Comparison of ENCODE assay signal across 21 cellular contexts in the genomic region with DNA sequence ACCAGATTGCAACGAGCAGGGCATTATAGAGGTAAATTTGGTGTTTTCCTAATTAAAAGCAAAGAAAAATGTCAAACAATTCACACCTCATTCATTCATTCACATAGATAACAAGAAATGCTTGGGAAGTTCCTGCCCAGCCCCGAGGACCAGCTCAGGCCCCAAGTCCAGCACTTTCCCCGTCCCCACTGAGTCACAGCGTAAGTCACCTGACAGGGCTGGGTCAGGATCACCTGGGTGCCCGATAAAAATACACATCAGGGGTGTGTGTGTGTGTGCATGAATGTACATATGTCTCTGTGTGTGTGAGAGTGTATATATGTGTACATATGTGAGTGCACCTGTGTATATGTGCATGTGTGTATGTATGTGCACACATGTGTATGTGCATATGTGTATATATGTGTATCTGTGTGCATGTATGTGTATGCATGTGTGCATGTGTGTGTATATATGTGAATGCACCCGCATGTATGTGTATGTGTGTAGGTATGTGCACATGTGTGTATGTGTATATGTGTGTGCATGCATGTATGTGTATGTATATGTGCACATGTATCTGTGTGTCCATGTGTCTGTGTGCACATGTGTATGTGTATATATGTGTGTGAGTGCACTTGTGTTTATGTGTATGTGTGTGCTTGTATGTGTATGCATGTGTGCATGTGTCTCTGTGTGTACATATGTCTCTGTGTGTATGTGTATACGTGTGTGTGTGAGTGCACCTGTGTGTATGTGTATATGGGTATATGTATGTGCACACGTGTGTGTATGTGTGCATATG. TPM values are rescaled to one million over a fixed set of nuclear protein-coding genes. Genes with fewer than 3 reads are reported as not detected.
A peak's percentile ranks its signal among the peaks of the same experiment; 100 is the strongest.
DNase-seq lines count a peak whose midpoint lies in the region; ATAC-seq, FAIRE-seq and TF ChIP-seq lines count a peak whose summit lies in the region.
"Had no signal": no experiment of that assay in that cellular context is flagged by ENCODE, and none has a peak within 500 bp of the region (broad histone marks: within the 10 kb centered on the region; RNA-seq: fewer than 3 reads in every experiment).

No MANE protein-coding gene starts in this region.

- H3K27me3 Mint-ChIP-seq in activated CD4-positive, alpha-beta memory T cell treated with anti-CD3 and anti-CD28 coated beads for 36 hours: no peaks in the 10 kb centered on the region
- H3K27me3 Mint-ChIP-seq in activated CD4-positive, alpha-beta memory T cell treated with anti-CD3 and anti-CD28 coated beads, Interleukin-2, amount 10 ng/mL, durations not matched to agents 7 days and 5 days: no peaks in the 10 kb centered on the region
- H3K27me3 Mint-ChIP-seq in WTC11 (ENCODE audit: low read depth): no peaks in the 10 kb centered on the region
- no peaks in the 10 kb centered on the region for H3K27me3 Mint-ChIP-seq in type B pancreatic cell

- H3K36me3 Mint-ChIP-seq in activated CD4-positive, alpha-beta memory T cell treated with anti-CD3 and anti-CD28 coated beads for 36 hours: no peaks in the 10 kb centered on the region
- H3K36me3 Mint-ChIP-seq in activated CD4-positive, alpha-beta memory T cell treated with anti-CD3 and anti-CD28 coated beads, Interleukin-2, amount 10 ng/mL, durations not matched to agents 7 days and 5 days (ENCODE audit: low read depth): no peaks in the 10 kb centered on the region
- H3K36me3 Mint-ChIP-seq in WTC11 (no peaks in the 10 kb centered on the region), type B pancreatic cell (no peaks in the 10 kb centered on the region)
- H3K36me3 Mint-ChIP-seq: CD14-positive monocyte had no signal

- H3K27me3 ChIP-seq in esophagus (ENCODE audit: control insufficient read depth in 1 of 2, insufficient read depth in 2 of 2, low read length in 2 of 2): no peaks in the 10 kb centered on the region
- H3K27me3 ChIP-seq: Peyer's patch had no signal

- POLR2A ChIA-PET in activated CD4-positive, alpha-beta memory T cell treated with anti-CD3 and anti-CD28 coated beads for 36 hours (lab: Charles Lee): no interaction called here
- POLR2A ChIA-PET in activated CD4-positive, alpha-beta memory T cell treated with anti-CD3 and anti-CD28 coated beads, Interleukin-2, amount 10 ng/mL, durations not matched to agents 7 days and 5 days (lab: Charles Lee): no interaction called here
- POLR2A ChIA-PET in WTC11 (lab: Charles Lee): no interaction called here

- FAIRE-seq in kidney (lab: Jason Lieb, UNC): no peak
- FAIRE-seq: GM19239, H54 had no signal

- CTCF ChIA-PET in activated CD4-positive, alpha-beta memory T cell treated with anti-CD3 and anti-CD28 coated beads for 36 hours (lab: Charles Lee): no interaction called here
- CTCF ChIA-PET in activated CD4-positive, alpha-beta memory T cell treated with anti-CD3 and anti-CD28 coated beads, Interleukin-2, amount 10 ng/mL, durations not matched to agents 7 days and 5 days (lab: Charles Lee): no interaction called here
- CTCF ChIA-PET in WTC11 (lab: Charles Lee): interaction anchor here (0.9 to 1.6 kb wide), 7 partner anchors 47 to 1110 kb away, joined by 3 to 8 read pairs (median 3); no protein-coding TSS in a partner anchor

- H3K4me1 ChIP-seq in esophagus (ENCODE audit: control insufficient read depth in 2 of 2, insufficient read depth in 2 of 2, low read length in 1 of 2) (peaks cover 11 to 33% of the 10 kb centered on the region in 2 donors), kidney (ENCODE audit: control insufficient read depth in 1 of 2, insufficient read depth in 1 of 2, low read depth in 1 of 2, low read length in 2 of 2) (peaks cover 0 to 26% of the 10 kb centered on the region in 2 donors)

- no peaks in the 10 kb centered on the region for H3K4me1 Mint-ChIP-seq in activated CD4-positive, alpha-beta memory T cell treated with anti-CD3 and anti-CD28 coated beads for 36 hours (ENCODE audit: low read depth)
- H3K4me1 Mint-ChIP-seq in activated CD4-positive, alpha-beta memory T cell treated with anti-CD3 and anti-CD28 coated beads, Interleukin-2, amount 10 ng/mL, durations not matched to agents 7 days and 5 days: no peaks in the 10 kb centered on the region
- no peaks in the 10 kb centered on the region for H3K4me1 Mint-ChIP-seq in WTC11
- peaks cover 25% of the 10 kb centered on the region for H3K4me1 Mint-ChIP-seq in type B pancreatic cell (ENCODE audit: unreplicated experiment)

- ATAC-seq in WTC11 (no peak), HG02884 (IDR thresholded peaks at IDR 0.05; ENCODE audit: unreplicated experiment) (no peak), GM19455 (IDR thresholded peaks at IDR 0.05; ENCODE audit: unreplicated experiment) (no peak)

- no peak for DNase-seq in activated CD4-positive, alpha-beta memory T cell treated with anti-CD3 and anti-CD28 coated beads for 36 hours
- no peak for DNase-seq in activated CD4-positive, alpha-beta memory T cell treated with anti-CD3 and anti-CD28 coated beads, Interleukin-2, amount 10 ng/mL, durations not matched to agents 7 days and 5 days
- no peak for DNase-seq in WTC11 (ENCODE audit: low spot score)
- DNase-seq in type B pancreatic cell (ENCODE audit: extremely low spot score, unreplicated experiment): no peak
- no peak for DNase-seq in kidney
- DNase-seq: AML-193, DMS79 treated with DMSO at 0.1 percent for 48 hours, Kasumi-1, MM.1S, NCI-H1092, NCI-H1694, NCI-H2081 treated with DMSO at 0.1 percent for 48 hours, Peyer's patch had no signal

- H3K9me3 ChIP-seq in esophagus (ENCODE audit: control insufficient read depth in 2 of 2, insufficient read depth in 1 of 2, low read depth in 1 of 2, low read length in 1 of 2) (no peaks in the 10 kb centered on the region), kidney (ENCODE audit: control insufficient read depth in 1 of 2, low read length in 2 of 2) (no peaks in the 10 kb centered on the region)
- H3K9me3 ChIP-seq: Peyer's patch had no signal

- H3K4me3 ChIP-seq in esophagus (ENCODE audit: low read depth in 1 of 2, low read length in 2 of 2) (no peak overlapping the region), kidney (ENCODE audit: low read length in 2 of 2) (no peak overlapping the region)
- H3K4me3 ChIP-seq: Peyer's patch, SK-N-MC had no signal

- H3K27ac Mint-ChIP-seq in activated CD4-positive, alpha-beta memory T cell treated with anti-CD3 and anti-CD28 coated beads for 36 hours: peak overlapping the region; percentile 14
- no peak overlapping the region for H3K27ac Mint-ChIP-seq in activated CD4-positive, alpha-beta memory T cell treated with anti-CD3 and anti-CD28 coated beads, Interleukin-2, amount 10 ng/mL, durations not matched to agents 7 days and 5 days
- no peak overlapping the region for H3K27ac Mint-ChIP-seq in WTC11
- peak overlapping the region; percentile 14 for H3K27ac Mint-ChIP-seq in type B pancreatic cell
- H3K27ac Mint-ChIP-seq: CD14-positive monocyte had no signal

- 67 to 70% methylated on average over 8 of the region's 8 CpGs for WGBS in esophagus, 2 donors

- H3K36me3 ChIP-seq in esophagus (ENCODE audit: control insufficient read depth in 2 of 2, insufficient read depth in 2 of 2, low read length in 1 of 2): no peaks in the 10 kb centered on the region
- no peaks in the 10 kb centered on the region for H3K36me3 ChIP-seq in kidney (ENCODE audit: control insufficient read depth in 1 of 2, insufficient read depth in 2 of 2, low read length in 2 of 2)
- H3K36me3 ChIP-seq: Peyer's patch had no signal

- H3K9ac ChIP-seq in kidney (ENCODE audit: low read length in 2 of 2): no peak overlapping the region

- TF ChIP-seq CTCF in WTC11 (IDR thresholded peaks at IDR 0.05) (no peak), type B pancreatic cell (conservative IDR thresholded peaks at IDR 0.05) (no peak), kidney (IDR thresholded peaks at IDR 0.05; ENCODE audit: borderline replicate concordance, extremely low read depth, insufficient read depth) (no peak)

- no peaks in the 10 kb centered on the region for H3K9me3 Mint-ChIP-seq in activated CD4-positive, alpha-beta memory T cell treated with anti-CD3 and anti-CD28 coated beads for 36 hours
- H3K9me3 Mint-ChIP-seq in activated CD4-positive, alpha-beta memory T cell treated with anti-CD3 and anti-CD28 coated beads, Interleukin-2, amount 10 ng/mL, durations not matched to agents 7 days and 5 days: no peaks in the 10 kb centered on the region
- peaks cover 5% of the 10 kb centered on the region for H3K9me3 Mint-ChIP-seq in WTC11
- H3K9me3 Mint-ChIP-seq in type B pancreatic cell: no peaks in the 10 kb centered on the region
- H3K9me3 Mint-ChIP-seq: CD14-positive monocyte had no signal

- intact Hi-C loops in activated CD4-positive, alpha-beta memory T cell treated with anti-CD3 and anti-CD28 coated beads for 36 hours (cut with micrococcal nuclease): no loop called here
- intact Hi-C loops in kidney (cut with DNase I): no loop called here

- H3K4me3 Mint-ChIP-seq in activated CD4-positive, alpha-beta memory T cell treated with anti-CD3 and anti-CD28 coated beads for 36 hours: no peak overlapping the region
- no peak overlapping the region for H3K4me3 Mint-ChIP-seq in activated CD4-positive, alpha-beta memory T cell treated with anti-CD3 and anti-CD28 coated beads, Interleukin-2, amount 10 ng/mL, durations not matched to agents 7 days and 5 days
- H3K4me3 Mint-ChIP-seq in WTC11: no peak overlapping the region
- H3K4me3 Mint-ChIP-seq in type B pancreatic cell: no peak overlapping the region
- H3K4me3 Mint-ChIP-seq: CD14-positive monocyte had no signal

- H3K27ac ChIP-seq in esophagus (ENCODE audit: low read depth in 2 of 2, low read length in 1 of 2) (peak overlapping the region; percentile 52 to 93), kidney (ENCODE audit: low read depth in 2 of 2, low read length in 2 of 2) (no peak overlapping the region)
- H3K27ac ChIP-seq: 22Rv1, Peyer's patch, SK-N-MC had no signal

TF ChIP-seq in WTC11, 78 proteins besides CTCF, POLR2A, EP300 and RAD21:
- TF ChIP-seq ZNF121 (CRISPR knock-in tag; IDR thresholded peaks at IDR 0.05): no peak
- TF ChIP-seq NFE2L1 (CRISPR knock-in tag; IDR thresholded peaks at IDR 0.05): 0 out of 2 replicates have a peak, but pooled peaks have one; percentile 14

RNA-seq across cellular contexts. Expression of gene SH3TC1, which starts 18.6 kb away (rescaled TPM):
- 10 to 100 TPM; 28.5 to 28.8 TPM for total RNA-seq in activated CD4-positive, alpha-beta memory T cell treated with anti-CD3 and anti-CD28 coated beads for 36 hours
- 10 to 100 TPM; 16.8 to 19.5 TPM for total RNA-seq in activated CD4-positive, alpha-beta memory T cell treated with anti-CD3 and anti-CD28 coated beads, Interleukin-2, amount 10 ng/mL, durations not matched to agents 7 days and 5 days
- total RNA-seq in WTC11 (2021) (0.42 to 0.64 TPM (median 0.55 TPM) in 3 replicates), type B pancreatic cell (ENCODE audit: low replicate concordance) (5.4 and 6.9 TPM in 2 replicates), kidney (127 TPM)
- polyA plus RNA-seq in esophagus (10 to 100 TPM; 18.0 to 19.2 TPM), kidney (ENCODE audit: insufficient read depth, low read depth, low replicate concordance) (43.1 TPM)

RNA-seq across cellular contexts. Expression of gene ABLIM2, which starts 21.9 kb away (rescaled TPM):
- total RNA-seq in activated CD4-positive, alpha-beta memory T cell treated with anti-CD3 and anti-CD28 coated beads for 36 hours: under 1 TPM; 0.55 to 0.63 TPM
- total RNA-seq in activated CD4-positive, alpha-beta memory T cell treated with anti-CD3 and anti-CD28 coated beads, Interleukin-2, amount 10 ng/mL, durations not matched to agents 7 days and 5 days: under 1 TPM in 1 of 2 experiments, not detected in 1; 0.13 TPM
- total RNA-seq in WTC11 (2021): 2.6 to 3.9 TPM (median 2.8 TPM) in 3 replicates
- polyA plus RNA-seq in esophagus: 10 to 100 TPM; 12.4 to 14.4 TPM
- 2.6 and 3.4 TPM in 2 replicates for total RNA-seq in type B pancreatic cell (ENCODE audit: low replicate concordance)
- total RNA-seq in kidney: 23.3 TPM
- 9.5 TPM for polyA plus RNA-seq in kidney (ENCODE audit: insufficient read depth, low read depth, low replicate concordance)
- polyA plus RNA-seq: CD14-positive monocyte had no signal

Comparison
In these comparisons a context has a peak if more than half of its experiments do, and no peak if none do; other contexts are left out.
1. H3K27ac Mint-ChIP-seq: peak in activated CD4-positive, alpha-beta memory T cell treated with anti-CD3 and anti-CD28 coated beads for 36 hours (single experiment) and type B pancreatic cell (single experiment); none in activated CD4-positive, alpha-beta memory T cell treated with anti-CD3 and anti-CD28 coated beads, Interleukin-2, amount 10 ng/mL, durations not matched to agents 7 days and 5 days (single experiment) and WTC11 (single experiment).
2. H3K27ac ChIP-seq: peak in esophagus (2 of 2); none in kidney (0 of 2).